ENCODE assay signal across 8 cellular contexts in genomic region chr16:67150058-67150832, GRCh38. TPM values are rescaled to one million over a fixed set of nuclear protein-coding genes. Genes with fewer than 3 reads are reported as not detected.
DNase-seq lines count a peak whose midpoint lies in the region; ATAC-seq and TF ChIP-seq lines count a peak whose summit lies in the region.

No MANE protein-coding gene starts in this region.

- H3K27ac Mint-ChIP-seq in CD14-positive monocyte, result no peak overlapping the region

- H3K36me3 Mint-ChIP-seq in CD14-positive monocyte, result peaks cover 43 to 46% of the 10 kb centered on the region in 2 donors

- POLR2A ChIA-PET in A673 (lab: Charles Lee; ENCODE audit: low non-redundant PET), result no interaction called here

- TF ChIP-seq CTCF in A673 (conservative IDR thresholded peaks at IDR 0.05; ENCODE audit: low read depth, low read length), result peak; percentile 21; the same call in 1 of the 2 replicates
- no peak for TF ChIP-seq CTCF in Loucy (conservative IDR thresholded peaks at IDR 0.05; ENCODE audit: low read length)
- peak; percentile 12 for TF ChIP-seq CTCF in fibroblast of villous mesenchyme (IDR thresholded peaks at IDR 0.05; ENCODE audit: insufficient read depth, low read depth, low read length)
- TF ChIP-seq CTCF in omental fat pad (IDR thresholded peaks at IDR 0.05), result no peak
- no peak for TF ChIP-seq CTCF in CD14-positive monocyte (IDR thresholded peaks at IDR 0.05)

- H2AFZ ChIP-seq in Loucy (ENCODE audit: low read length), result 0 out of 2 replicates have a peak overlapping the region, but pooled peaks have one; percentile 27

- peak; percentile 35 for ATAC-seq in GM18909 (IDR thresholded peaks at IDR 0.05; ENCODE audit: poor library complexity, unreplicated experiment)
- ATAC-seq in omental fat pad (ENCODE audit: low FRiP score), result peak; percentile 50

- H3K36me3 ChIP-seq in A673 (ENCODE audit: insufficient read depth, low read length, poor library complexity, severe bottlenecking) (peaks cover 37% of the 10 kb centered on the region), Loucy (ENCODE audit: insufficient read depth, low read length) (peaks cover 33% of the 10 kb centered on the region; the same call in 1 of the 2 replicates)

- H3K4me1 Mint-ChIP-seq in CD14-positive monocyte, result peaks cover 15% of the 10 kb centered on the region

- peak overlapping the region; percentile 83 for H3K4me3 ChIP-seq in A673 (ENCODE audit: low read depth, low read length, poor library complexity, severe bottlenecking)
- peak overlapping the region; percentile 71 for H3K4me3 ChIP-seq in Loucy (ENCODE audit: low read length, poor library complexity, severe bottlenecking)
- peak overlapping the region; percentile 79 for H3K4me3 ChIP-seq in fibroblast of villous mesenchyme (ENCODE audit: low read depth, low read length)

- BruUV-seq in A673 (replicated peaks; lab: Mats Ljungman, UMichigan), result no TSS peak

- CTCF ChIA-PET in A673 (lab: Charles Lee), result interaction anchor here (0.8 to 1.8 kb wide), 2 partner anchors 132 to 137 kb away, joined by 3 to 6 read pairs; no protein-coding TSS in a partner anchor

- DNase-seq in A673 (ENCODE audit: low spot score) (peak; percentile 89), activated T-cell treated with anti-CD3 and anti-CD28 coated beads for 4 hours (peak; percentile 51), fibroblast of villous mesenchyme (ENCODE audit: low read depth) (peak; percentile 76), omental fat pad (ENCODE audit: low spot score) (no peak), CD14-positive monocyte (ENCODE audit: low spot score) (no peak), NCI-H446 treated with DMSO at 0.1 percent for 48 hours (lab: John Stamatoyannopoulos, UW) (no peak)

- peaks cover 7 to 21% (median 12%) of the 10 kb centered on the region in 7 donors for H3K9me3 Mint-ChIP-seq in CD14-positive monocyte

- H3K27me3 ChIP-seq in A673 (replicated peaks; ENCODE audit: insufficient read depth, low read depth, low read length, poor library complexity) (no peaks in the 10 kb centered on the region), Loucy (ENCODE audit: insufficient read depth, low read length, poor library complexity, severe bottlenecking) (no peaks in the 10 kb centered on the region)

- H4K20me1 ChIP-seq in Loucy (ENCODE audit: insufficient read depth, low read length, poor library complexity, severe bottlenecking), result no peaks in the 10 kb centered on the region

- no peaks in the 10 kb centered on the region for H3K9me2 ChIP-seq in Loucy (replicated peaks; ENCODE audit: low read depth, low read length)

- H3K4me2 ChIP-seq in Loucy (ENCODE audit: low read depth, low read length, poor library complexity, severe bottlenecking), result peak overlapping the region; percentile 63

- peak overlapping the region; percentile 46 for H3K9ac ChIP-seq in Loucy (ENCODE audit: low read depth, low read length, poor library complexity, severe bottlenecking)

- no peaks in the 10 kb centered on the region for H3F3A ChIP-seq in Loucy (ENCODE audit: low read depth)

- peak overlapping the region in 1 of 2 donors; percentile 77 for H3K4me3 Mint-ChIP-seq in CD14-positive monocyte

- H3K4me1 ChIP-seq in A673 (ENCODE audit: insufficient read depth, low read length, poor library complexity, severe bottlenecking) (peaks cover 9% of the 10 kb centered on the region), Loucy (ENCODE audit: insufficient read depth, low read length, poor library complexity, severe bottlenecking) (no peaks in the 10 kb centered on the region)

- H3K79me2 ChIP-seq in Loucy (ENCODE audit: insufficient read depth, low read length), result no peaks in the 10 kb centered on the region

- peaks cover 40 to 64% (median 55%) of the 10 kb centered on the region in 3 donors for H3K27me3 Mint-ChIP-seq in CD14-positive monocyte (ENCODE audit: low read depth in 3 of 3)

- intact Hi-C loops in A673 (cut with micrococcal nuclease; ENCODE audit: unreplicated experiment) (loop anchor here (2.0 to 10.0 kb wide), 3 partner anchors 135 to 255 kb away; no protein-coding TSS in a partner anchor), CD14-positive monocyte (cut with micrococcal nuclease) (no loop called here)

- H3K9me3 ChIP-seq in A673 (ENCODE audit: low read depth, low read length, poor library complexity, severe bottlenecking) (no peaks in the 10 kb centered on the region), Loucy (ENCODE audit: insufficient read depth, low read depth, low read length) (no peaks in the 10 kb centered on the region)

- H3K27ac ChIP-seq in A673 (ENCODE audit: low read depth, low read length, poor library complexity, severe bottlenecking), result peak overlapping the region; percentile 81

RNA-seq across cellular contexts. Expression of gene B3GNT9, which starts 0.6 kb away (rescaled TPM):
- 11.5 and 13.8 TPM in 2 replicates for total RNA-seq in A673 (2021)
- total RNA-seq in fibroblast of villous mesenchyme, result 41.9 and 46.4 TPM in 2 replicates
- 10 to 100 TPM in 3 of 4 donors, 1 to 10 TPM in 1; 6.8 to 19.2 (median 14.9) TPM for total RNA-seq in omental fat pad
- polyA plus RNA-seq in CD14-positive monocyte, result under 1 TPM; 0.10 to 0.20 TPM

RNA-seq across cellular contexts. Expression of gene TRADD, which starts 9.5 kb away (rescaled TPM):
- 7.7 and 10.8 TPM in 2 replicates for total RNA-seq in A673 (2021)
- 12.5 and 18.4 TPM in 2 replicates for total RNA-seq in fibroblast of villous mesenchyme
- 10 to 100 TPM; 25.3 to 32.5 (median 28.9) TPM for total RNA-seq in omental fat pad
- 10 to 100 TPM; 35.8 to 46.2 TPM for polyA plus RNA-seq in CD14-positive monocyte

RNA-seq across cellular contexts. Expression of gene FBXL8, which starts 9.5 kb away (rescaled TPM):
- 8.3 and 13.8 TPM in 2 replicates for total RNA-seq in A673 (2021)
- total RNA-seq in fibroblast of villous mesenchyme, result 8.6 and 10.6 TPM in 2 replicates
- 10 to 100 TPM; 12.8 to 24.7 (median 15.9) TPM for total RNA-seq in omental fat pad
- 1 to 10 TPM; 3.2 to 5.2 TPM for polyA plus RNA-seq in CD14-positive monocyte

RNA-seq across cellular contexts. Expression of gene HSF4, which starts 14.3 kb away (rescaled TPM):
- total RNA-seq in A673 (2021) (13.9 and 20.2 TPM in 2 replicates), fibroblast of villous mesenchyme (2.6 and 3.0 TPM in 2 replicates), omental fat pad (10 to 100 TPM; 21.2 to 77.2 (median 35.8) TPM)
- polyA plus RNA-seq in CD14-positive monocyte, result not detected

RNA-seq across cellular contexts. Expression of gene NOL3, which starts 20.1 kb away (rescaled TPM):
- 15.3 and 16.4 TPM in 2 replicates for total RNA-seq in A673 (2021)
- 11.7 and 12.2 TPM in 2 replicates for total RNA-seq in fibroblast of villous mesenchyme
- 10 to 100 TPM; 17.1 to 60.4 (median 41.3) TPM for total RNA-seq in omental fat pad
- 1 to 10 TPM; 2.7 to 3.8 TPM for polyA plus RNA-seq in CD14-positive monocyte

Comparison
In these comparisons a context has a peak if more than half of its experiments do, and no peak if none do; other contexts are left out.
1. DNase-seq: peak in A673 (single experiment), activated T-cell treated with anti-CD3 and anti-CD28 coated beads for 4 hours (single experiment) and fibroblast of villous mesenchyme (single experiment); none in omental fat pad (single experiment), CD14-positive monocyte (single experiment) and NCI-H446 treated with DMSO at 0.1 percent for 48 hours (single experiment).
2. CTCF ChIP-seq: peak in A673 (single experiment) and fibroblast of villous mesenchyme (single experiment); none in Loucy (single experiment), omental fat pad (0 of 3) and CD14-positive monocyte (single experiment).
3. Peak in every context shown above with its lines, with median percentiles within 50 percentile points of each other: H3K4me3 ChIP-seq.